ENCODE assay signal across 12 cellular contexts in genomic region chr21:17371470-17371869, GRCh38.
DNase-seq lines count a peak whose midpoint lies in the region; ATAC-seq and TF ChIP-seq lines count a peak whose summit lies in the region.
"Had no signal": no experiment of that assay in that cellular context is flagged by ENCODE, and none has a peak within 500 bp of the region (broad histone marks: within the 10 kb centered on the region; RNA-seq: fewer than 3 reads in every experiment).

No MANE protein-coding gene starts in this region.

- no peak overlapping the region for H3K4me3 ChIP-seq in lung
- H3K4me3 ChIP-seq: MG63 had no signal

- H3K27me3 ChIP-seq in lung (ENCODE audit: control insufficient read depth, insufficient read depth): no peaks in the 10 kb centered on the region
- H3K27me3 ChIP-seq: MG63 had no signal

- peak; percentile 51 for ATAC-seq in lung (ENCODE audit: insufficient read depth, low FRiP score)
- ATAC-seq in GM18858 (IDR thresholded peaks at IDR 0.05; ENCODE audit: unreplicated experiment): no peak
- no peak for ATAC-seq in GM21528 (IDR thresholded peaks at IDR 0.05; ENCODE audit: low FRiP score, unreplicated experiment)
- ATAC-seq in HG03571 (IDR thresholded peaks at IDR 0.05; ENCODE audit: unreplicated experiment): no peak
- ATAC-seq: HCT116 had no signal

- DNase-seq in AG20443 (ENCODE audit: low spot score) (peak; percentile 30), M059J (ENCODE audit: low read depth) (peak; percentile 87), dermis blood vessel endothelial cell (peak; percentile 79), lung (ENCODE audit: low spot score) (no peak), NCI-H2171 (lab: John Stamatoyannopoulos, UW) (no peak)
- DNase-seq: MG63, NCI-H510A treated with DMSO at 0.1 percent for 48 hours, occipital lobe had no signal

- no peak overlapping the region for H3K27ac ChIP-seq in lung (ENCODE audit: low read depth in 1 of 2, low read length in 1 of 2)

- H3K36me3 ChIP-seq in lung (ENCODE audit: control insufficient read depth in 2 of 2, insufficient read depth in 2 of 2, low read length in 2 of 2): no peaks in the 10 kb centered on the region
- H3K36me3 ChIP-seq: MG63 had no signal

- TF ChIP-seq CTCF in lung (IDR thresholded peaks at IDR 0.05; ENCODE audit: control extremely low read depth, extremely low read depth): no peak

- no peaks in the 10 kb centered on the region for H3K9me3 ChIP-seq in lung (ENCODE audit: control insufficient read depth in 2 of 2, insufficient read depth in 1 of 2, low read length in 1 of 2)
- H3K9me3 ChIP-seq: MG63 had no signal

- whole genome bisulfite sequencing in lung, 2 donors: 4 to 12% methylated on average over 1 of the region's 1 CpG

- no peaks in the 10 kb centered on the region for H3K4me1 ChIP-seq in lung (ENCODE audit: control insufficient read depth in 2 of 2, insufficient read depth in 2 of 2, low read length in 2 of 2)

Comparison
In these comparisons a context has a peak if more than half of its experiments do, and no peak if none do; other contexts are left out.
1. DNase-seq: peak in AG20443 (single experiment), M059J (single experiment) and dermis blood vessel endothelial cell (single experiment); none in lung (single experiment) and NCI-H2171 (single experiment).